1 cellular context compared by ENCODE assay signal in the genomic region with DNA sequence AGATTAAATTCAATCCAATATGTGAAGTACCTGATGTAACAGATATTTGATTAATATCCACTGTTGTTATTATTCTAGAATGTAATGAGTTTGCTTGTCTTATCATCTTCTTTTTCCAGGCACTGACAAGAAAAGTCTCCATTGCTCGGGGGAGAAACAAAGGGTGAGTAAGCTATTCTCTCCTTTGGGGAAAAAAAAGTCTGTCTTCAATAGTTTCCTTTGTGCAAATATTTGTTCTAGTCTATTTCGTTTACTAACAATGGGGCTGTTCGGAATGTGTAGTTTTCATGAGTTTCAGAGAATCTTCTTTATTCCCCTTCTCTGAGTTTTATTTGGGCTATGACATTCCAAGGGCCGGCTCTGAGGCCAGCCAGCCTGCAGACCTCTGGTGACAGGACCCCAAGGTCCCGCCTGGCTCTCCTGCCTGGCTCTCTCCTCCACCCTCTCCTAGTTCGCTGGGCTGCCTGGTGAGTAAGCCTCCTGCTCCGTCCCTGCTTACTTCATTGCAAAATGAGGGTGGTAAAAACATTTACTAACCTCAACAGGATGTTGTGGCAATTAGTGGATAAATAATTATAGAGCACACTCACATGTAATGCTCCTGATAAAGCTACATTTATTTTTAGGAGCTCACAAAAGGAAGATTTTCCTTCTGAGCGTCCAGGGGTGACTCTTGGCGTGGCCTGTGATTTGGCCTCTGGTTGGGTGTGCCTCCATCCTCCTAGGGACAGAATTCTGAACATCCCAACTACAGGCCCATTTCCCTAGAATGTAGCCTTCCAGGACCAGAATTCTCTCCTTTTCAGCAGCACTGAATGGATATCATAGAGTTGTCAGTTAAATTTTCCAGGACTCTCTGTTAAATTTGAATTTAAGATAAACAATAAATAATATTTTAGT.
TF ChIP-seq lines count a peak whose summit lies in the region.

No MANE protein-coding gene starts in this region.

TF ChIP-seq in GM23338, 12 proteins besides CTCF, POLR2A, EP300 and RAD21 (continued from another document):
- TF ChIP-seq, protein P1, sequence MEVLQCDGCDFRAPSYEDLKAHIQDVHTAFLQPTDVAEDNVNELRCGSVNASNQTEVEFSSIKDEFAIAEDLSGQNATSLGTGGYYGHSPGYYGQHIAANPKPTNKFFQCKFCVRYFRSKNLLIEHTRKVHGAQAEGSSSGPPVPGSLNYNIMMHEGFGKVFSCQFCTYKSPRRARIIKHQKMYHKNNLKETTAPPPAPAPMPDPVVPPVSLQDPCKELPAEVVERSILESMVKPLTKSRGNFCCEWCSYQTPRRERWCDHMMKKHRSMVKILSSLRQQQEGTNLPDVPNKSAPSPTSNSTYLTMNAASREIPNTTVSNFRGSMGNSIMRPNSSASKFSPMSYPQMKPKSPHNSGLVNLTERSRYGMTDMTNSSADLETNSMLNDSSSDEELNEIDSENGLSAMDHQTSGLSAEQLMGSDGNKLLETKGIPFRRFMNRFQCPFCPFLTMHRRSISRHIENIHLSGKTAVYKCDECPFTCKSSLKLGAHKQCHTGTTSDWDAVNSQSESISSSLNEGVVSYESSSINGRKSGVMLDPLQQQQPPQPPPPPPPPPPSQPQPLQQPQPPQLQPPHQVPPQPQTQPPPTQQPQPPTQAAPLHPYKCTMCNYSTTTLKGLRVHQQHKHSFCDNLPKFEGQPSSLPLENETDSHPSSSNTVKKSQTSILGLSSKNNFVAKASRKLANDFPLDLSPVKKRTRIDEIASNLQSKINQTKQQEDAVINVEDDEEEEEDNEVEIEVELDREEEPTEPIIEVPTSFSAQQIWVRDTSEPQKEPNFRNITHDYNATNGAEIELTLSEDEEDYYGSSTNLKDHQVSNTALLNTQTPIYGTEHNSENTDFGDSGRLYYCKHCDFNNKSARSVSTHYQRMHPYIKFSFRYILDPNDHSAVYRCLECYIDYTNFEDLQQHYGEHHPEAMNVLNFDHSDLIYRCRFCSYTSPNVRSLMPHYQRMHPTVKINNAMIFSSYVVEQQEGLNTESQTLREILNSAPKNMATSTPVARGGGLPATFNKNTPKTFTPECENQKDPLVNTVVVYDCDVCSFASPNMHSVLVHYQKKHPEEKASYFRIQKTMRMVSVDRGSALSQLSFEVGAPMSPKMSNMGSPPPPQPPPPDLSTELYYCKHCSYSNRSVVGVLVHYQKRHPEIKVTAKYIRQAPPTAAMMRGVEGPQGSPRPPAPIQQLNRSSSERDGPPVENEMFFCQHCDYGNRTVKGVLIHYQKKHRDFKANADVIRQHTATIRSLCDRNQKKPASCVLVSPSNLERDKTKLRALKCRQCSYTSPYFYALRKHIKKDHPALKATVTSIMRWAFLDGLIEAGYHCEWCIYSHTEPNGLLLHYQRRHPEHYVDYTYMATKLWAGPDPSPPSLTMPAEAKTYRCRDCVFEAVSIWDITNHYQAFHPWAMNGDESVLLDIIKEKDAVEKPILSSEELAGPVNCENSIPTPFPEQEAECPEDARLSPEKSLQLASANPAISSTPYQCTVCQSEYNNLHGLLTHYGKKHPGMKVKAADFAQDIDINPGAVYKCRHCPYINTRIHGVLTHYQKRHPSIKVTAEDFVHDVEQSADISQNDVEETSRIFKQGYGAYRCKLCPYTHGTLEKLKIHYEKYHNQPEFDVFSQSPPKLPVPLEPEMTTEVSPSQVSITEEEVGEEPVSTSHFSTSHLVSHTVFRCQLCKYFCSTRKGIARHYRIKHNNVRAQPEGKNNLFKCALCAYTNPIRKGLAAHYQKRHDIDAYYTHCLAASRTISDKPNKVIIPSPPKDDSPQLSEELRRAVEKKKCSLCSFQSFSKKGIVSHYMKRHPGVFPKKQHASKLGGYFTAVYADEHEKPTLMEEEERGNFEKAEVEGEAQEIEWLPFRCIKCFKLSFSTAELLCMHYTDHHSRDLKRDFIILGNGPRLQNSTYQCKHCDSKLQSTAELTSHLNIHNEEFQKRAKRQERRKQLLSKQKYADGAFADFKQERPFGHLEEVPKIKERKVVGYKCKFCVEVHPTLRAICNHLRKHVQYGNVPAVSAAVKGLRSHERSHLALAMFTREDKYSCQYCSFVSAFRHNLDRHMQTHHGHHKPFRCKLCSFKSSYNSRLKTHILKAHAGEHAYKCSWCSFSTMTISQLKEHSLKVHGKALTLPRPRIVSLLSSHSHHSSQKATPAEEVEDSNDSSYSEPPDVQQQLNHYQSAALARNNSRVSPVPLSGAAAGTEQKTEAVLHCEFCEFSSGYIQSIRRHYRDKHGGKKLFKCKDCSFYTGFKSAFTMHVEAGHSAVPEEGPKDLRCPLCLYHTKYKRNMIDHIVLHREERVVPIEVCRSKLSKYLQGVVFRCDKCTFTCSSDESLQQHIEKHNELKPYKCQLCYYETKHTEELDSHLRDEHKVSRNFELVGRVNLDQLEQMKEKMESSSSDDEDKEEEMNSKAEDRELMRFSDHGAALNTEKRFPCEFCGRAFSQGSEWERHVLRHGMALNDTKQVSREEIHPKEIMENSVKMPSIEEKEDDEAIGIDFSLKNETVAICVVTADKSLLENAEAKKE (CRISPR knock-in tag; IDR thresholded peaks at IDR 0.05) = no peak
- TF ChIP-seq NANOG (IDR thresholded peaks at IDR 0.05; ENCODE audit: borderline replicate concordance) (no peak), STAT1 (IDR thresholded peaks at IDR 0.05; ENCODE audit: unreplicated experiment) (no peak), ZNF331 (CRISPR knock-in tag; IDR thresholded peaks at IDR 0.05; ENCODE audit: low read depth) (no peak)
